Comparison of ENCODE assay signal across 16 cellular contexts in the genomic region with DNA sequence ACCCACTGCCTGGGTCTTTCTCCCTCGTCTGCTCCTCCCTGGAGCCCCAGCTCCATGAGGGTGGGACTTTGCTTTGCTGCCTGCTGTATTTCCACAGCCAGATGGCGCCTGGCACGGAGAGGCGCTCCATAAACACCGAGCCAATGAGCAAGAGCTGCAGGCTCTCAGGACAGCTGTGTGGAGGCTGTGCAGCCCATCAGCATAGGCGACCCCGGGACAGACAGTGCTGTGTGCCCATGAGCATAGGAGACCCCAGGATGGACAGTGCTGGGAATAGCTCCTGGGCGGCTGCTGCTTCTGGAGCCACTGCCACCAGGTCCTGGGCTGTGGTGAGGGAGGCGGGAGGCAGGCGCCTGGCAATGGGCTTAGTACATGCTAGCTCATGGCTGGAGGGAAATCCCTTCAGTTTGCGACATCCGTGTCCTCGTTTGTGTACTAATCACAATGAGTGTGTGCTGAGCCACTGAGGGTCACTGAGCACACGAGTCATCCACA. TPM values are rescaled to one million over a fixed set of nuclear protein-coding genes. Genes with fewer than 3 reads are reported as not detected.
DNase-seq lines count a peak whose midpoint lies in the region; ATAC-seq, FAIRE-seq and TF ChIP-seq lines count a peak whose summit lies in the region.
"Had no signal": no experiment of that assay in that cellular context is flagged by ENCODE, and none has a peak within 500 bp of the region (broad histone marks: within the 10 kb centered on the region; RNA-seq: fewer than 3 reads in every experiment).

No MANE protein-coding gene starts in this region.

- H3K4me3 ChIP-seq in BE2C (ENCODE audit: low read depth, low read length): no peak overlapping the region
- H3K4me3 ChIP-seq in mesodermal cell (ENCODE audit: extremely low read depth, insufficient read depth, low read length, poor library complexity, severe bottlenecking): no peak overlapping the region
- H3K4me3 ChIP-seq: ascending aorta, HAP-1 had no signal

- peaks cover 40% of the 10 kb centered on the region for H3K36me3 Mint-ChIP-seq in activated T-helper 2 cell treated with anti-CD3 and anti-CD28 coated beads, Interferon-gamma antibody, Interleukin-2, Interleukin-4, amounts not matched to agents 10 μg/mL and 5 μg/mL and 100 μg/mL, durations not matched to agents 14 hours and 24 hours and 36 hours (ENCODE audit: low read depth)

- FAIRE-seq in HTR-8/SVneo (lab: Jason Lieb, UNC): no peak

- DNase-seq in BE2C (peak; percentile 19), MV-4-11 (lab: John Stamatoyannopoulos, UW) (peak; percentile 61), ecto neural progenitor cell (ENCODE audit: low spot score) (peak; percentile 58), SW480 (ENCODE audit: low spot score) (no peak), HTR-8/SVneo (ENCODE audit: insufficient read length, low spot score) (no peak)
- no peak for DNase-seq in activated T-helper 2 cell treated with anti-CD3 and anti-CD28 coated beads, Interferon-gamma antibody, Interleukin-2, Interleukin-4, amounts not matched to agents 10 μg/mL and 5 μg/mL and 100 μg/mL, durations not matched to agents 14 hours and 24 hours and 36 hours (ENCODE audit: low spot score)
- DNase-seq: activated CD4-positive, alpha-beta T cell treated with anti-CD3 and anti-CD28 coated beads, Interleukin-2, amount 50 U/mL, for 48 hours; Kasumi-1; mammary epithelial cell; NCI-H2081; stimulated activated naive CD4-positive, alpha-beta T cell treated with Interleukin-2 at 50 U/mL for 16 hours had no signal

- H3K27ac Mint-ChIP-seq in activated T-helper 2 cell treated with anti-CD3 and anti-CD28 coated beads, Interferon-gamma antibody, Interleukin-2, Interleukin-4, amounts not matched to agents 10 μg/mL and 5 μg/mL and 100 μg/mL, durations not matched to agents 14 hours and 24 hours and 36 hours: no peak overlapping the region

- intact Hi-C loops in activated T-helper 2 cell treated with anti-CD3 and anti-CD28 coated beads, Interferon-gamma antibody, Interleukin-2, Interleukin-4, amounts not matched to agents 10 μg/mL and 5 μg/mL and 100 μg/mL, durations not matched to agents 14 hours and 24 hours and 36 hours (cut with micrococcal nuclease): no loop called here

- H3K9me3 ChIP-seq in BE2C (no peaks in the 10 kb centered on the region), mesodermal cell (ENCODE audit: control insufficient read depth, low read length) (no peaks in the 10 kb centered on the region)
- H3K9me3 ChIP-seq: ascending aorta, HAP-1 had no signal

- no peaks in the 10 kb centered on the region for H3K27me3 Mint-ChIP-seq in activated T-helper 2 cell treated with anti-CD3 and anti-CD28 coated beads, Interferon-gamma antibody, Interleukin-2, Interleukin-4, amounts not matched to agents 10 μg/mL and 5 μg/mL and 100 μg/mL, durations not matched to agents 14 hours and 24 hours and 36 hours (ENCODE audit: low read depth)

- no peaks in the 10 kb centered on the region for H3K27me3 ChIP-seq in BE2C
- H3K27me3 ChIP-seq: ascending aorta had no signal

- 87% methylated on average over 12 to 14 of the region's 14 CpGs for WGBS in mesodermal cell (ENCODE audit: insufficient coverage in 2 of 2), 2 experiments

- peak; percentile 25; the same call in 1 of the 2 replicates for TF ChIP-seq CTCF in BE2C (IDR thresholded peaks at IDR 0.05; ENCODE audit: low read depth, low read length)

- H3K27ac ChIP-seq in mesodermal cell (ENCODE audit: low read depth, low read length, severe bottlenecking): peak overlapping the region; percentile 49
- H3K27ac ChIP-seq: ascending aorta had no signal

- H3K4me3 Mint-ChIP-seq in activated T-helper 2 cell treated with anti-CD3 and anti-CD28 coated beads, Interferon-gamma antibody, Interleukin-2, Interleukin-4, amounts not matched to agents 10 μg/mL and 5 μg/mL and 100 μg/mL, durations not matched to agents 14 hours and 24 hours and 36 hours (ENCODE audit: low read depth): no peak overlapping the region

- H3K4me1 ChIP-seq in BE2C (no peaks in the 10 kb centered on the region), mesodermal cell (ENCODE audit: control insufficient read depth, insufficient read depth, low read length, poor library complexity, severe bottlenecking) (no peaks in the 10 kb centered on the region)
- H3K4me1 ChIP-seq: ascending aorta, HAP-1 had no signal

- no peaks in the 10 kb centered on the region for H3K9me3 Mint-ChIP-seq in activated T-helper 2 cell treated with anti-CD3 and anti-CD28 coated beads, Interferon-gamma antibody, Interleukin-2, Interleukin-4, amounts not matched to agents 10 μg/mL and 5 μg/mL and 100 μg/mL, durations not matched to agents 14 hours and 24 hours and 36 hours

- no peak for ATAC-seq in GM21576 (IDR thresholded peaks at IDR 0.05; ENCODE audit: unreplicated experiment)

- H3K36me3 ChIP-seq in BE2C (no peaks in the 10 kb centered on the region), mesodermal cell (ENCODE audit: control insufficient read depth, insufficient read depth, low read length) (peaks cover 45% of the 10 kb centered on the region)

- H3K4me1 Mint-ChIP-seq in activated T-helper 2 cell treated with anti-CD3 and anti-CD28 coated beads, Interferon-gamma antibody, Interleukin-2, Interleukin-4, amounts not matched to agents 10 μg/mL and 5 μg/mL and 100 μg/mL, durations not matched to agents 14 hours and 24 hours and 36 hours (ENCODE audit: low read depth): no peaks in the 10 kb centered on the region

RNA-seq across cellular contexts. Expression of a gene that starts 29.2 kb away (rescaled TPM):
- 14.4 TPM for polyA plus RNA-seq in BE2C (2012; ENCODE audit: insufficient read depth, insufficient read length, low read depth)
- polyA plus RNA-seq in mesodermal cell (2013, experiment 1 of 2): 29.1 TPM
- 25.9 TPM for polyA plus RNA-seq in mesodermal cell (2013, experiment 2 of 2)
- 35.4 and 49.9 TPM in 2 replicates for total RNA-seq in activated T-helper 2 cell treated with anti-CD3 and anti-CD28 coated beads, Interferon-gamma antibody, Interleukin-2, Interleukin-4, amounts not matched to agents 10 μg/mL and 5 μg/mL and 100 μg/mL, durations not matched to agents 14 hours and 24 hours and 36 hours

RNA-seq across cellular contexts. Expression of a gene that starts 29.4 kb away (rescaled TPM):
- polyA plus RNA-seq in BE2C (2012; ENCODE audit: insufficient read depth, insufficient read length, low read depth): 4.3 TPM
- 5.1 TPM for polyA plus RNA-seq in mesodermal cell (2013, experiment 1 of 2)
- polyA plus RNA-seq in mesodermal cell (2013, experiment 2 of 2): 5.3 TPM
- 15.2 and 17.3 TPM in 2 replicates for total RNA-seq in activated T-helper 2 cell treated with anti-CD3 and anti-CD28 coated beads, Interferon-gamma antibody, Interleukin-2, Interleukin-4, amounts not matched to agents 10 μg/mL and 5 μg/mL and 100 μg/mL, durations not matched to agents 14 hours and 24 hours and 36 hours

RNA-seq across cellular contexts. Expression of a gene that starts 31.6 kb away (rescaled TPM):
- polyA plus RNA-seq in BE2C (2012; ENCODE audit: insufficient read depth, insufficient read length, low read depth): 40.7 TPM
- 33.5 TPM for polyA plus RNA-seq in mesodermal cell (2013, experiment 1 of 2)
- 30.8 TPM for polyA plus RNA-seq in mesodermal cell (2013, experiment 2 of 2)
- total RNA-seq in activated T-helper 2 cell treated with anti-CD3 and anti-CD28 coated beads, Interferon-gamma antibody, Interleukin-2, Interleukin-4, amounts not matched to agents 10 μg/mL and 5 μg/mL and 100 μg/mL, durations not matched to agents 14 hours and 24 hours and 36 hours: 40.4 and 41.3 TPM in 2 replicates

RNA-seq across cellular contexts. Expression of a gene that starts 55.3 kb away (rescaled TPM):
- not detected for polyA plus RNA-seq in BE2C (2012; ENCODE audit: insufficient read depth, insufficient read length, low read depth)
- 8.7 TPM for polyA plus RNA-seq in mesodermal cell (2013, experiment 1 of 2)
- 8.0 TPM for polyA plus RNA-seq in mesodermal cell (2013, experiment 2 of 2)
- total RNA-seq in activated T-helper 2 cell treated with anti-CD3 and anti-CD28 coated beads, Interferon-gamma antibody, Interleukin-2, Interleukin-4, amounts not matched to agents 10 μg/mL and 5 μg/mL and 100 μg/mL, durations not matched to agents 14 hours and 24 hours and 36 hours: 1.4 and 2.3 TPM in 2 replicates
- total RNA-seq: ascending aorta had no signal
- polyA plus RNA-seq: neural cell had no signal

Comparison
In these comparisons a context has a peak if more than half of its experiments do, and no peak if none do; other contexts are left out.
1. DNase-seq: peak in BE2C (single experiment), MV-4-11 (single experiment) and ecto neural progenitor cell (single experiment); none in SW480 (single experiment), activated T-helper 2 cell treated with anti-CD3 and anti-CD28 coated beads, Interferon-gamma antibody, Interleukin-2, Interleukin-4, amounts not matched to agents 10 μg/mL and 5 μg/mL and 100 μg/mL, durations not matched to agents 14 hours and 24 hours and 36 hours (single experiment) and HTR-8/SVneo (single experiment).